Comparison of ENCODE assay signal across 2 cellular contexts in the genomic region with DNA sequence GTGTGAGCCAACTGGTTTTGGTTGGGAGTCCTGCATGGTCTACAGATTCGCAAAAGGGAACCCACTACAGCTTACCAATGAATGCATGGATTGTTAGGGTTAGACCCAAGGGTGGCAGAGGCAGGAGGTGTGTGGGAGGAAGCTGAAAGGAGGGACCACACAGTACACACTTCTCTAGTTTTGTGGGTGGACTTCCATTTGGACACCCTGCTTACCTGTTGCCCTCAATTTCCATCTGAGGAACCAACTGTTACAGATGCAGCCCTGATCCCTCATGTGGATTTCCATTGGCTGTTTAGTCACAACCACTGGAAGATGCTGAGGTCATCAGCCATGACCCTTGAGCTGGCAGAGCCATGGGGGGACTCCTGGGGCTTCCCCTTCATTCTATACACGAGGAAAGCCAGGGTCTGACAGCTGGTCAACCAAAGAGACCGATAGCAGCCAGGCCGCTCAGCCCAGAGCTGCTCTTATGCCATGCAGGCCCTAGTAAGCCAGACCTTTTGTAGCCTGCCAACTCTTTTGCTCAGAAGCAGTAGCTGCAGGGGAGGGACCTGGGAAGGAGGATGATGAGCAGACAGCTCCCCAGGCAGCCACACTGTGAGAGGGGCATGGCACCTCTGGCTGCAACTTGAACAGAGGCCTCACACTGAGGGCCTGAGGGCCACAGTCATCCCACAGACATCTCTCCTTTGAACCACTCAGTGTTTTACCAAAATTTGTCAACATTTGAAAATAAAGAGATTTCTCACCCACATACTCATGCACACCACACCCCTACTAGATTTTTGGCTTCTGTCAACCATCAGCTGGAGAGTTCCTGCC.
TF ChIP-seq lines count a peak whose summit lies in the region.

No MANE protein-coding gene starts in this region.

TF ChIP-seq in IMR-90, 13 proteins besides CTCF, POLR2A, EP300 and RAD21:
- TF ChIP-seq SMC3 (IDR thresholded peaks at IDR 0.05; ENCODE audit: low read depth, low read length) (no peak), CHD1 (IDR thresholded peaks at IDR 0.05; ENCODE audit: low read depth, low read length) (no peak), BHLHE40 (IDR thresholded peaks at IDR 0.05; ENCODE audit: low read depth, low read length) (no peak), MAFK (IDR thresholded peaks at IDR 0.05; ENCODE audit: low read depth, low read length) (no peak), NFE2L2 (IDR thresholded peaks at IDR 0.05; ENCODE audit: low read depth, low read length) (no peak), MXI1 (IDR thresholded peaks at IDR 0.05; ENCODE audit: borderline replicate concordance, low read depth, low read length) (no peak), MAZ (IDR thresholded peaks at IDR 0.05; ENCODE audit: borderline replicate concordance, low read depth, low read length) (no peak), FOS (IDR thresholded peaks at IDR 0.05; ENCODE audit: low read depth, low read length) (no peak), CEBPB (IDR thresholded peaks at IDR 0.05; ENCODE audit: low read depth, low read length) (no peak)
- TF ChIP-seq, protein P1, sequence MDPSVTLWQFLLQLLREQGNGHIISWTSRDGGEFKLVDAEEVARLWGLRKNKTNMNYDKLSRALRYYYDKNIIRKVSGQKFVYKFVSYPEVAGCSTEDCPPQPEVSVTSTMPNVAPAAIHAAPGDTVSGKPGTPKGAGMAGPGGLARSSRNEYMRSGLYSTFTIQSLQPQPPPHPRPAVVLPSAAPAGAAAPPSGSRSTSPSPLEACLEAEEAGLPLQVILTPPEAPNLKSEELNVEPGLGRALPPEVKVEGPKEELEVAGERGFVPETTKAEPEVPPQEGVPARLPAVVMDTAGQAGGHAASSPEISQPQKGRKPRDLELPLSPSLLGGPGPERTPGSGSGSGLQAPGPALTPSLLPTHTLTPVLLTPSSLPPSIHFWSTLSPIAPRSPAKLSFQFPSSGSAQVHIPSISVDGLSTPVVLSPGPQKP (IDR thresholded peaks at IDR 0.05; ENCODE audit: borderline replicate concordance, low read depth, low read length), result no peak
- TF ChIP-seq, protein P2, sequence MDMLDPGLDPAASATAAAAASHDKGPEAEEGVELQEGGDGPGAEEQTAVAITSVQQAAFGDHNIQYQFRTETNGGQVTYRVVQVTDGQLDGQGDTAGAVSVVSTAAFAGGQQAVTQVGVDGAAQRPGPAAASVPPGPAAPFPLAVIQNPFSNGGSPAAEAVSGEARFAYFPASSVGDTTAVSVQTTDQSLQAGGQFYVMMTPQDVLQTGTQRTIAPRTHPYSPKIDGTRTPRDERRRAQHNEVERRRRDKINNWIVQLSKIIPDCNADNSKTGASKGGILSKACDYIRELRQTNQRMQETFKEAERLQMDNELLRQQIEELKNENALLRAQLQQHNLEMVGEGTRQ (IDR thresholded peaks at IDR 0.05; ENCODE audit: low read depth, low read length), result no peak

TF ChIP-seq in GM12878, 131 proteins besides CTCF, POLR2A, EP300 and RAD21 (continued from another document):
- TF ChIP-seq NR2F1 (conservative IDR thresholded peaks at IDR 0.05), result 0 out of 2 replicates have a peak, but pooled peaks have one; percentile 2
